In the genomic region with DNA sequence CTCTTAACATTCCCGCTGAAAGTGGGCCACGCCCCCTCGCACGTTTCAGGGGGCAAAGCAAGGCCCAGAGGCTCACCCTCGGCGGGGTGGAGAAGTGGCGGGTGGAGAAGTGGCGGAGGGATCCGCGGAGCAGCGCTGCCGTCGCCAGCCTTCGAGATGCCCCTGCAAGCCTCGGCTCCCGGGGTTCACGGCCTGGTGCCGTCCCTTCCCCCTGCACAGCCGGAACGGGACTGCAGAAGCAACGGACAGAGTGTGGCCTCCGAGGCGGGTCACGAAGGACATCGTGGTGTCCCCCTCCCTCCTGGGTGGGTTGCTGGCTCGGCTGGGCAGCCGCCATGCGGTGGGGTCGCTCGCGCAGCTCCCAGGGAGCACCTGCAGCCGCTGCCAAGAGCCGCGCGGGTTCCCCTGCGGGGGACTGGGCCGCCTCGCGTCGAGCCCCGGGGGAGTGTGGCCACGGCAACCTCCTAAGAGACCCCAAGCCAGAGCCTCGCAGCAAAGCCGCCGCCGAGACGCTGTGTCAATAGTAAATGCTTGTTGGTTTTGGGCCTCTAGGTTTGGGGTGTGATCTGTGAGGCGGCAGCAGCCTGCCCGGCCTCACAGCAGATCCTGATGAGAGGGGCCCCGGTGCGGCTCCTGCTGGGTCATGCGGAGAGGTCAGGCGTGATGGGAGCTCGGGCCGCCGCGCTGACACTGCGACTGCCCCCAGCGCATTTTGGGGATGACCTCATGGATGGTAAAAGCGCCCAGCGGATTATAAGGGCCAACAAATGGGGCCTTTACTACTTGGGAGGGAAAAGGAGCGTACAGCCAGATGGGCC, we compare ENCODE assay signal across 1 cellular context.
TF ChIP-seq lines count a peak whose summit lies in the region.

No MANE protein-coding gene starts in this region.

TF ChIP-seq in GM12878, 131 proteins besides CTCF, POLR2A, EP300 and RAD21:
- TF ChIP-seq POLR2AphosphoS2 (IDR thresholded peaks at IDR 0.05; ENCODE audit: low read depth, low read length), result no peak
- TF ChIP-seq, protein P1, sequence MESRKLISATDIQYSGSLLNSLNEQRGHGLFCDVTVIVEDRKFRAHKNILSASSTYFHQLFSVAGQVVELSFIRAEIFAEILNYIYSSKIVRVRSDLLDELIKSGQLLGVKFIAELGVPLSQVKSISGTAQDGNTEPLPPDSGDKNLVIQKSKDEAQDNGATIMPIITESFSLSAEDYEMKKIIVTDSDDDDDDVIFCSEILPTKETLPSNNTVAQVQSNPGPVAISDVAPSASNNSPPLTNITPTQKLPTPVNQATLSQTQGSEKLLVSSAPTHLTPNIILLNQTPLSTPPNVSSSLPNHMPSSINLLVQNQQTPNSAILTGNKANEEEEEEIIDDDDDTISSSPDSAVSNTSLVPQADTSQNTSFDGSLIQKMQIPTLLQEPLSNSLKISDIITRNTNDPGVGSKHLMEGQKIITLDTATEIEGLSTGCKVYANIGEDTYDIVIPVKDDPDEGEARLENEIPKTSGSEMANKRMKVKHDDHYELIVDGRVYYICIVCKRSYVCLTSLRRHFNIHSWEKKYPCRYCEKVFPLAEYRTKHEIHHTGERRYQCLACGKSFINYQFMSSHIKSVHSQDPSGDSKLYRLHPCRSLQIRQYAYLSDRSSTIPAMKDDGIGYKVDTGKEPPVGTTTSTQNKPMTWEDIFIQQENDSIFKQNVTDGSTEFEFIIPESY (IDR thresholded peaks at IDR 0.05), result peak; percentile 33
